Comparison of ENCODE assay signal across 21 cellular contexts in genomic region chr16:68296693-68297092, GRCh38. TPM values are rescaled to one million over a fixed set of nuclear protein-coding genes. Genes with fewer than 3 reads are reported as not detected.
DNase-seq lines count a peak whose midpoint lies in the region; ATAC-seq and TF ChIP-seq lines count a peak whose summit lies in the region.
"Had no signal": no experiment of that assay in that cellular context is flagged by ENCODE, and none has a peak within 500 bp of the region (broad histone marks: within the 10 kb centered on the region; RNA-seq: fewer than 3 reads in every experiment).

No MANE protein-coding gene starts in this region.

- 76 to 81% (median 79%) methylated on average over 6 of the region's 6 CpGs for WGBS in psoas muscle, 3 donors
- WGBS in suprapubic skin: 87% methylated on average over 6 of the region's 6 CpGs

- no peaks in the 10 kb centered on the region for H3K9me3 Mint-ChIP-seq in activated CD4-positive, alpha-beta T cell treated with anti-CD3 and anti-CD28 coated beads, Interleukin-2, amount 10 ng/mL, durations not matched to agents 24 days and 14 days
- H3K9me3 Mint-ChIP-seq in activated CD4-positive, alpha-beta T cell treated with anti-CD3 and anti-CD28 coated beads, Interleukin-2, amount 10 ng/mL, durations not matched to agents 7 days and 5 days: no peaks in the 10 kb centered on the region

- TF ChIP-seq POLR2A in suprapubic skin (IDR thresholded peaks at IDR 0.05): no peak

- H3K9ac ChIP-seq in adipocyte (ENCODE audit: low read length): peak overlapping the region; percentile 33

- no peaks in the 10 kb centered on the region for H3K27me3 Mint-ChIP-seq in activated CD4-positive, alpha-beta T cell treated with anti-CD3 and anti-CD28 coated beads, Interleukin-2, amount 10 ng/mL, durations not matched to agents 24 days and 14 days
- H3K27me3 Mint-ChIP-seq in activated CD4-positive, alpha-beta T cell treated with anti-CD3 and anti-CD28 coated beads, Interleukin-2, amount 10 ng/mL, durations not matched to agents 7 days and 5 days: no peaks in the 10 kb centered on the region

- H3K27ac Mint-ChIP-seq in activated CD4-positive, alpha-beta T cell treated with anti-CD3 and anti-CD28 coated beads, Interleukin-2, amount 10 ng/mL, durations not matched to agents 24 days and 14 days: peak overlapping the region; percentile 40
- no peak overlapping the region for H3K27ac Mint-ChIP-seq in activated CD4-positive, alpha-beta T cell treated with anti-CD3 and anti-CD28 coated beads, Interleukin-2, amount 10 ng/mL, durations not matched to agents 7 days and 5 days

- H3K4me1 ChIP-seq in adipocyte (ENCODE audit: control insufficient read depth, insufficient read depth, low read length) (peaks cover 60% of the 10 kb centered on the region), psoas muscle (peaks cover 29% of the 10 kb centered on the region), suprapubic skin (peaks cover 32% of the 10 kb centered on the region)

- H3K9me3 ChIP-seq in adipocyte (ENCODE audit: control insufficient read depth, low read length) (no peaks in the 10 kb centered on the region), psoas muscle (no peaks in the 10 kb centered on the region), suprapubic skin (no peaks in the 10 kb centered on the region)
- H3K9me3 ChIP-seq: ovary, testis had no signal

- no peak for DNase-seq in activated CD4-positive, alpha-beta T cell treated with anti-CD3 and anti-CD28 coated beads, Interleukin-2, amount 10 ng/mL, durations not matched to agents 24 days and 14 days
- DNase-seq in activated CD4-positive, alpha-beta T cell treated with anti-CD3 and anti-CD28 coated beads, Interleukin-2, amount 10 ng/mL, durations not matched to agents 7 days and 5 days: no peak
- DNase-seq in HL-60 (ENCODE audit: low read depth in 1 of 2, low spot score in 1 of 2) (peak in 1 of 2 experiments; percentile 77), adipocyte (ENCODE audit: low read depth) (no peak), psoas muscle (no peak), suprapubic skin (ENCODE audit: low spot score in 2 of 2) (no peak), GM19238 (ENCODE audit: insufficient read length, low spot score) (no peak)
- DNase-seq in stimulated activated CD4-positive, alpha-beta T cell treated with anti-CD3 and anti-CD28 coated beads, Interleukin-4, amount 100 ng/mL, for 1 hour: no peak
- DNase-seq: activated CD8-positive, alpha-beta memory T cell treated with anti-CD3 and anti-CD28 coated beads, Interleukin-2, amount 50 U/mL, for 4 hours; aorta; COR-L47; kidney glomerular epithelial cell; NCI-H1694; NCI-H446 treated with DMSO at 0.1 percent for 48 hours had no signal

- ATAC-seq in psoas muscle: no peak
- ATAC-seq: esophagus mucosa had no signal

- no peaks in the 10 kb centered on the region for H3K27me3 ChIP-seq in HL-60 (ENCODE audit: insufficient read depth, poor library complexity, severe bottlenecking)
- H3K27me3 ChIP-seq in adipocyte (replicated peaks; ENCODE audit: control insufficient read depth, insufficient read depth, low read length): no peaks in the 10 kb centered on the region
- H3K27me3 ChIP-seq in psoas muscle (ENCODE audit: insufficient read depth in 3 of 3, low read length in 2 of 3): no peaks in the 10 kb centered on the region
- H3K27me3 ChIP-seq in suprapubic skin: no peaks in the 10 kb centered on the region
- H3K27me3 ChIP-seq: hepatocyte, ovary, testis had no signal

- POLR2A ChIA-PET in activated CD4-positive, alpha-beta T cell treated with anti-CD3 and anti-CD28 coated beads, Interleukin-2, amount 10 ng/mL, durations not matched to agents 7 days and 5 days (lab: Charles Lee): no interaction called here

- TF ChIP-seq CTCF in HL-60 (IDR thresholded peaks at IDR 0.05; ENCODE audit: insufficient read depth, low read length): no peak
- TF ChIP-seq CTCF in psoas muscle (IDR thresholded peaks at IDR 0.05): no peak
- TF ChIP-seq CTCF in suprapubic skin (IDR thresholded peaks at IDR 0.05): no peak

- no peak for TF ChIP-seq EP300 in suprapubic skin (IDR thresholded peaks at IDR 0.05)

- intact Hi-C loops in activated CD4-positive, alpha-beta T cell treated with anti-CD3 and anti-CD28 coated beads, Interleukin-2, amount 10 ng/mL, durations not matched to agents 24 days and 14 days (cut with micrococcal nuclease): no loop called here
- intact Hi-C loops in psoas muscle (cut with DNase I): loop anchor here in 1 of 2 donors (5.0 kb wide), 1 partner anchor 34 kb away; the partner anchor contains the start of gene SLC7A6

- H3K4me3 ChIP-seq in HL-60 (replicated peaks; ENCODE audit: insufficient read depth, low read length): no peak overlapping the region
- no peak overlapping the region for H3K4me3 ChIP-seq in adipocyte (ENCODE audit: low read length)
- H3K4me3 ChIP-seq in psoas muscle: no peak overlapping the region
- no peak overlapping the region for H3K4me3 ChIP-seq in suprapubic skin
- H3K4me3 ChIP-seq: coronary artery, hepatocyte, ovary, SK-N-MC, testis had no signal

- peaks cover 28% of the 10 kb centered on the region for H3K4me1 Mint-ChIP-seq in activated CD4-positive, alpha-beta T cell treated with anti-CD3 and anti-CD28 coated beads, Interleukin-2, amount 10 ng/mL, durations not matched to agents 24 days and 14 days
- peaks cover 29% of the 10 kb centered on the region for H3K4me1 Mint-ChIP-seq in activated CD4-positive, alpha-beta T cell treated with anti-CD3 and anti-CD28 coated beads, Interleukin-2, amount 10 ng/mL, durations not matched to agents 7 days and 5 days

- no peak overlapping the region for H3K4me3 Mint-ChIP-seq in activated CD4-positive, alpha-beta T cell treated with anti-CD3 and anti-CD28 coated beads, Interleukin-2, amount 10 ng/mL, durations not matched to agents 24 days and 14 days
- no peak overlapping the region for H3K4me3 Mint-ChIP-seq in activated CD4-positive, alpha-beta T cell treated with anti-CD3 and anti-CD28 coated beads, Interleukin-2, amount 10 ng/mL, durations not matched to agents 7 days and 5 days

- CTCF ChIA-PET in activated CD4-positive, alpha-beta T cell treated with anti-CD3 and anti-CD28 coated beads, Interleukin-2, amount 10 ng/mL, durations not matched to agents 7 days and 5 days (lab: Charles Lee): interaction anchor here (0.6 to 3.8 kb wide), 8 partner anchors 11 to 33 kb away, joined by 3 to 15 read pairs (median 3); partner anchors contain the start of gene SLC7A6

- H3K36me3 Mint-ChIP-seq in activated CD4-positive, alpha-beta T cell treated with anti-CD3 and anti-CD28 coated beads, Interleukin-2, amount 10 ng/mL, durations not matched to agents 24 days and 14 days (ENCODE audit: low read depth): peaks cover 79% of the 10 kb centered on the region
- H3K36me3 Mint-ChIP-seq in activated CD4-positive, alpha-beta T cell treated with anti-CD3 and anti-CD28 coated beads, Interleukin-2, amount 10 ng/mL, durations not matched to agents 7 days and 5 days (ENCODE audit: low read depth): peaks cover 74% of the 10 kb centered on the region

- H3K36me3 ChIP-seq in adipocyte (ENCODE audit: control insufficient read depth, insufficient read depth, low read length, severe bottlenecking) (peaks cover 96% of the 10 kb centered on the region), psoas muscle (ENCODE audit: insufficient read depth in 1 of 2, low read depth in 1 of 2) (peaks cover 9 to 100% of the 10 kb centered on the region in 2 donors), suprapubic skin (peaks cover 61% of the 10 kb centered on the region)
- H3K36me3 ChIP-seq: ovary had no signal

- H3K27ac ChIP-seq in HL-60 (replicated peaks) (peak overlapping the region; percentile 35), psoas muscle (peak overlapping the region; percentile 25), suprapubic skin (no peak overlapping the region)
- H3K27ac ChIP-seq: coronary artery, hepatocyte, ovary, SK-N-MC, VCaP had no signal

RNA-seq across cellular contexts. Expression of gene SLC7A6OS, which starts 14.1 kb away (rescaled TPM):
- total RNA-seq in activated CD4-positive, alpha-beta T cell treated with anti-CD3 and anti-CD28 coated beads, Interleukin-2, amount 10 ng/mL, durations not matched to agents 24 days and 14 days: 22.3 and 27.1 TPM in 2 replicates
- total RNA-seq in activated CD4-positive, alpha-beta T cell treated with anti-CD3 and anti-CD28 coated beads, Interleukin-2, amount 10 ng/mL, durations not matched to agents 7 days and 5 days: 10 to 100 TPM; 25.9 to 28.6 TPM
- 10 to 100 TPM in 2 of 4 donors, 1 to 10 TPM in 2; 7.9 to 12.6 (median 9.9) TPM for total RNA-seq in psoas muscle
- 10 to 100 TPM in 1 of 3 donors, 1 to 10 TPM in 2; 5.8 to 16.3 (median 9.5) TPM for polyA plus RNA-seq in psoas muscle
- total RNA-seq in suprapubic skin: 10 to 100 TPM in 2 of 4 donors, 1 to 10 TPM in 2; 8.8 to 18.1 (median 10.1) TPM

RNA-seq across cellular contexts. Expression of gene PRMT7, which starts 14.1 kb away (rescaled TPM):
- total RNA-seq in activated CD4-positive, alpha-beta T cell treated with anti-CD3 and anti-CD28 coated beads, Interleukin-2, amount 10 ng/mL, durations not matched to agents 24 days and 14 days: 69.7 and 72.2 TPM in 2 replicates
- total RNA-seq in activated CD4-positive, alpha-beta T cell treated with anti-CD3 and anti-CD28 coated beads, Interleukin-2, amount 10 ng/mL, durations not matched to agents 7 days and 5 days: 10 to 100 TPM; 76.9 TPM
- 10 to 100 TPM; 19.9 to 31.4 (median 26.6) TPM for total RNA-seq in psoas muscle
- polyA plus RNA-seq in psoas muscle: 10 to 100 TPM; 18.9 to 45.1 (median 20.4) TPM
- total RNA-seq in suprapubic skin: 100 to 1,000 TPM in 1 of 4 donors, 10 to 100 TPM in 3; 38.8 to 101 (median 69.9) TPM

RNA-seq across cellular contexts. Expression of gene SLC7A6, which starts 32.4 kb away (rescaled TPM):
- total RNA-seq in activated CD4-positive, alpha-beta T cell treated with anti-CD3 and anti-CD28 coated beads, Interleukin-2, amount 10 ng/mL, durations not matched to agents 24 days and 14 days: 103 and 106 TPM in 2 replicates
- 100 to 1,000 TPM; 116 to 130 TPM for total RNA-seq in activated CD4-positive, alpha-beta T cell treated with anti-CD3 and anti-CD28 coated beads, Interleukin-2, amount 10 ng/mL, durations not matched to agents 7 days and 5 days
- 100 to 1,000 TPM in 1 of 4 donors, 10 to 100 TPM in 3; 25.6 to 217 (median 70.5) TPM for total RNA-seq in psoas muscle
- 10 to 100 TPM in 2 of 3 donors, 1 to 10 TPM in 1; 9.2 to 55.2 (median 36.4) TPM for polyA plus RNA-seq in psoas muscle
- 100 to 1,000 TPM in 1 of 4 donors, 10 to 100 TPM in 3; 31.5 to 167 (median 49.0) TPM for total RNA-seq in suprapubic skin

RNA-seq across cellular contexts. Expression of gene PLA2G15, which starts 51.5 kb away (rescaled TPM):
- 7.2 and 8.4 TPM in 2 replicates for total RNA-seq in activated CD4-positive, alpha-beta T cell treated with anti-CD3 and anti-CD28 coated beads, Interleukin-2, amount 10 ng/mL, durations not matched to agents 24 days and 14 days
- 10 to 100 TPM in 1 of 2 experiments, 1 to 10 TPM in 1; 8.4 to 10.1 TPM for total RNA-seq in activated CD4-positive, alpha-beta T cell treated with anti-CD3 and anti-CD28 coated beads, Interleukin-2, amount 10 ng/mL, durations not matched to agents 7 days and 5 days
- total RNA-seq in psoas muscle: 10 to 100 TPM; 28.0 to 65.0 (median 31.0) TPM
- 10 to 100 TPM; 13.0 to 31.7 (median 22.6) TPM for polyA plus RNA-seq in psoas muscle
- total RNA-seq in suprapubic skin: 10 to 100 TPM; 11.2 to 26.6 (median 23.6) TPM
